27 cellular contexts compared by ENCODE assay signal in the genomic region with DNA sequence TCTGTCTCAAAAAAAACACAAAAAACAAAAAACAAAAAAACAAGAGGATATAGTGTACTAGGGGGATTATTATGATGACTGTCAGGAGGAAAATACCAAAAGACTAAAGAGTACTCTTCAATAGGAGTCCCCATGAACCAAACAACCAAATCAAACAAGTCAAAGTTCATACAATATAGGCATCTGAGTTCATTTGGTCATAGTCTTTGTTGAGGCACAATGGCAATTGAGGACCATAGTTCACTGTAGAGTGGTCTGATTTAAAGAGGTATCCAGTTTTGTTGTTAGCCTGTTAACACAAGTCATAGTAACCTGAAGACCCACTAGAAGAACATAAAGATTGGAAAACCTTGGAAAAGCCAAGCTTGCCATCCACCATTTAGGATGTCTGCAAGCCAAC.
"Had no signal": no experiment of that assay in that cellular context is flagged by ENCODE, and none has a peak within 500 bp of the region (broad histone marks: within the 10 kb centered on the region; RNA-seq: fewer than 3 reads in every experiment).

No MANE protein-coding gene starts in this region.

- H3K4me3 ChIP-seq: stomach, suprapubic skin, testis, thoracic aorta, thyroid gland, tibial artery, tibial nerve, transverse colon, upper lobe of left lung, upper lobe of right lung, uterus, vagina had no signal

- H3K27me3 ChIP-seq: stomach, suprapubic skin, testis, thyroid gland, tibial artery, tibial nerve, transverse colon, upper lobe of left lung, upper lobe of right lung, uterus, vagina had no signal

- ATAC-seq: stimulated activated effector memory CD8-positive, alpha-beta T cell treated with anti-CD3 and anti-CD28 coated beads, Interleukin-12 subunit alpha, Interleukin-12 subunit beta, amount 100 ng/mL, for 72 hours; stimulated activated memory B cell treated with anti-CD40 and anti-IgM and Interleukin-4, amounts not matched to agents 10 μg/mL and 1 μg/mL and 100 μg/mL, for 72 hours; stimulated activated naive B cell treated with anti-CD40 and anti-IgM and Interleukin-4, amounts not matched to agents 10 μg/mL and 1 μg/mL and 100 μg/mL, for 72 hours; stimulated activated naive CD8-positive, alpha-beta T cell treated with anti-CD3 and anti-CD28 coated beads, Interleukin-15, amount 100 ng/mL, for 72 hours; stimulated activated naive CD8-positive, alpha-beta T cell treated with anti-CD3 and anti-CD28 coated beads, Interleukin-15, Interleukin-2, amounts not matched to agents 100 U/mL and 50 U/mL, for 24 hours; upper lobe of right lung had no signal

- FAIRE-seq: urothelium cell line had no signal

- H3K36me3 ChIP-seq: stomach, suprapubic skin, thoracic aorta, thyroid gland, tibial artery, tibial nerve, transverse colon, upper lobe of left lung, upper lobe of right lung, uterus, vagina had no signal

- H3K9me3 ChIP-seq: stomach, suprapubic skin, testis, thoracic aorta, thyroid gland, tibial artery, tibial nerve, transverse colon, upper lobe of left lung, upper lobe of right lung, uterus, vagina had no signal

- H3K27ac ChIP-seq: stomach, suprapubic skin, testis, thoracic aorta, thyroid gland, tibial artery, tibial nerve, transverse colon, upper lobe of left lung, upper lobe of right lung, uterus, vagina had no signal

- H3K4me1 ChIP-seq: testis, uterus, vagina had no signal

- DNase-seq: stimulated activated CD4-positive, alpha-beta T cell treated with anti-CD3 and anti-CD28 coated beads, Interleukin-2, amount 100 ng/mL, for 48 hours; stimulated activated CD4-positive, alpha-beta T cell treated with anti-CD3 and anti-CD28 coated beads, Interleukin-4, amount 100 ng/mL, for 1 hour; stimulated activated CD4-positive, alpha-beta T cell treated with anti-CD3 and anti-CD28 coated beads, Interleukin-4, amount 100 ng/mL, for 24 hours; stimulated activated CD4-positive, alpha-beta T cell treated with anti-CD3 and anti-CD28 coated beads, Interleukin-4, amount 100 ng/mL, for 4 hours; stimulated activated CD8-positive, alpha-beta memory T cell treated with anti-CD3 and anti-CD28 coated beads, Interleukin-4, amount 100 ng/mL, for 48 hours; stimulated activated naive B cell treated with anti-CD40 and anti-IgM and Interleukin-4, amounts not matched to agents 10 μg/mL and 1 μg/mL and 100 μg/mL, for 72 hours; stimulated activated naive CD4-positive, alpha-beta T cell; stimulated activated naive CD4-positive, alpha-beta T cell treated with Interleukin-2 at 50 U/mL for 16 hours; stimulated activated naive CD8-positive, alpha-beta T cell treated with anti-CD3 and anti-CD28 coated beads, Interleukin-15, amount 100 ng/mL, for 72 hours; stimulated activated naive CD8-positive, alpha-beta T cell treated with anti-CD3 and anti-CD28 coated beads, Interleukin-15, Interleukin-2, amounts not matched to agents 100 U/mL and 50 U/mL, for 24 hours; stomach; substantia nigra; testis; thyroid gland; tibial artery; transverse colon; trophoblast cell; upper lobe of left lung; upper lobe of right lung; uterus had no signal
